Comparison of ENCODE assay signal across 26 cellular contexts in genomic region chr12:130959632-130960031, GRCh38. TPM values are rescaled to one million over a fixed set of nuclear protein-coding genes. Genes with fewer than 3 reads are reported as not detected.
"Had no signal": no experiment of that assay in that cellular context is flagged by ENCODE, and none has a peak within 500 bp of the region (broad histone marks: within the 10 kb centered on the region; RNA-seq: fewer than 3 reads in every experiment).

No MANE protein-coding gene starts in this region.

- H3K27ac Mint-ChIP-seq: immature natural killer cell; natural killer cell; progenitor cell of endocrine pancreas; stimulated activated naive CD8-positive, alpha-beta T cell treated with anti-CD3 and anti-CD28 coated beads, Interleukin-15, amount 100 ng/mL, for 72 hours had no signal

- H3K36me3 ChIP-seq: esophagus squamous epithelium, neutrophil, right lobe of liver, thyroid gland, vagina had no signal

- H3K4me3 ChIP-seq: coronary artery, esophagus squamous epithelium, lower lobe of right lung, right lobe of liver, smooth muscle cell, thyroid gland, vagina had no signal

- H3K4me3 Mint-ChIP-seq: immature natural killer cell; natural killer cell; neural crest cell; stimulated activated naive CD8-positive, alpha-beta T cell treated with anti-CD3 and anti-CD28 coated beads, Interleukin-15, amount 100 ng/mL, for 72 hours had no signal

- H3K27ac ChIP-seq: coronary artery, lower lobe of right lung, neutrophil, parathyroid adenoma, right lobe of liver, thyroid gland, vagina had no signal

- H3K9me3 ChIP-seq: esophagus squamous epithelium, lower lobe of right lung, neutrophil, right lobe of liver, thyroid gland, vagina had no signal

- H3K4me1 Mint-ChIP-seq: immature natural killer cell; natural killer cell; stimulated activated naive CD8-positive, alpha-beta T cell treated with anti-CD3 and anti-CD28 coated beads, Interleukin-15, amount 100 ng/mL, for 72 hours had no signal

- ATAC-seq: left colon; left ventricle myocardium superior; lower lobe of right lung; natural killer cell; right lobe of liver; stimulated activated naive CD8-positive, alpha-beta T cell treated with anti-CD3 and anti-CD28 coated beads, Interleukin-15, amount 100 ng/mL, for 72 hours had no signal

- H3K9me3 Mint-ChIP-seq: immature natural killer cell; natural killer cell; stimulated activated naive CD8-positive, alpha-beta T cell treated with anti-CD3 and anti-CD28 coated beads, Interleukin-15, amount 100 ng/mL, for 72 hours had no signal

- H3K36me3 Mint-ChIP-seq: immature natural killer cell, natural killer cell had no signal

- DNase-seq: dermis blood vessel endothelial cell; esophagus squamous epithelium; foreskin melanocyte; hypothalamus; immature natural killer cell; kidney glomerular epithelial cell; left colon; lower lobe of right lung; natural killer cell; right lobe of liver; stimulated activated CD4-positive, alpha-beta T cell treated with anti-CD3 and anti-CD28 coated beads, Interleukin-12 subunit alpha, Interleukin-12 subunit beta, amount 100 ng/mL, for 4 hours; stimulated activated CD4-positive, alpha-beta T cell treated with anti-CD3 and anti-CD28 coated beads, Interleukin-1b, Interleukin-23, amount 100 ng/mL, for 48 hours; stimulated activated CD4-positive, alpha-beta T cell treated with anti-CD3 and anti-CD28 coated beads, Interleukin-4, amount 100 ng/mL, for 1 hour; stimulated activated CD8-positive, alpha-beta memory T cell treated with anti-CD3 and anti-CD28 coated beads, Interleukin-4, amount 100 ng/mL, for 48 hours; stimulated activated naive CD4-positive, alpha-beta T cell; stimulated activated naive CD8-positive, alpha-beta T cell treated with anti-CD3 and anti-CD28 coated beads, Interleukin-15, amount 100 ng/mL, for 72 hours; thyroid gland; trophoblast cell had no signal

- H3K4me1 ChIP-seq: parathyroid adenoma had no signal

- H3K27me3 ChIP-seq: right lobe of liver, thyroid gland, vagina had no signal

RNA-seq across cellular contexts. Expression of gene ADGRD1, which starts 5.9 kb away (rescaled TPM):
- total RNA-seq: smooth muscle cell had no signal
- polyA plus RNA-seq: immature natural killer cell had no signal
